Comparison of ENCODE assay signal across 8 cellular contexts in genomic region chr22:23913661-23914353, GRCh38. TPM values are rescaled to one million over a fixed set of nuclear protein-coding genes. Genes with fewer than 3 reads are reported as not detected.
DNase-seq lines count a peak whose midpoint lies in the region; ATAC-seq and TF ChIP-seq lines count a peak whose summit lies in the region.

No MANE protein-coding gene starts in this region.

- TF ChIP-seq POLR2A in prostate gland (IDR thresholded peaks at IDR 0.05) = peak; percentile 87

- no peaks in the 10 kb centered on the region for H3K36me3 Mint-ChIP-seq in T-helper 17 cell (ENCODE audit: low read depth)

- DNase-seq in NCI-H1694 treated with DMSO at 0.1 percent for 48 hours (lab: John Stamatoyannopoulos, UW) (peak; percentile 94), T-helper 17 cell (peak; percentile 97 to 98 (median 98)), anterior cingulate cortex (lab: John Stamatoyannopoulos, UW) (peak; percentile 76 to 100 (median 98)), right atrium auricular region (ENCODE audit: low spot score) (peak; percentile 99), prostate gland (ENCODE audit: low spot score) (peak; percentile 99)

- H3K27ac Mint-ChIP-seq in T-helper 17 cell = peak overlapping the region; percentile 95

- under 1% methylated on average over 44 of the region's 44 CpGs for WGBS in prostate gland
- under 1% methylated on average over 44 of the region's 44 CpGs for WGBS in urinary bladder

- H3K4me1 ChIP-seq in right atrium auricular region (peaks cover 0 to 14% of the 10 kb centered on the region in 2 donors), prostate gland (replicated peaks) (no peaks in the 10 kb centered on the region), urinary bladder (ENCODE audit: insufficient read depth) (no peaks in the 10 kb centered on the region)

- peak; percentile 68 for ATAC-seq in GM18499 (IDR thresholded peaks at IDR 0.05; ENCODE audit: insufficient read depth, unreplicated experiment)
- peak; percentile 93 for ATAC-seq in HG02938 (IDR thresholded peaks at IDR 0.05; ENCODE audit: unreplicated experiment)
- peak; percentile 100 for ATAC-seq in T-helper 17 cell

- peaks cover 11% of the 10 kb centered on the region for H3K4me1 Mint-ChIP-seq in T-helper 17 cell

- H3K27me3 ChIP-seq in right atrium auricular region = no peaks in the 10 kb centered on the region
- H3K27me3 ChIP-seq in prostate gland (replicated peaks; ENCODE audit: insufficient read depth) = no peaks in the 10 kb centered on the region

- H3K27me3 Mint-ChIP-seq in T-helper 17 cell = no peaks in the 10 kb centered on the region

- intact Hi-C loops in prostate gland (cut with DNase I) = no loop called here

- H3K4me3 Mint-ChIP-seq in T-helper 17 cell = peak overlapping the region; percentile 97

- H3K4me3 ChIP-seq in right atrium auricular region (peak overlapping the region; percentile 46 to 60), prostate gland (peak overlapping the region; percentile 43 to 50), urinary bladder (ENCODE audit: low read depth, low read length) (peak overlapping the region; percentile 43)

- H3K27ac ChIP-seq in right atrium auricular region (peak overlapping the region; percentile 78 to 85), prostate gland (peak overlapping the region; percentile 88), urinary bladder (ENCODE audit: low read depth) (peak overlapping the region; percentile 85)

- no peaks in the 10 kb centered on the region for H3K36me3 ChIP-seq in right atrium auricular region
- no peaks in the 10 kb centered on the region for H3K36me3 ChIP-seq in prostate gland
- no peaks in the 10 kb centered on the region for H3K36me3 ChIP-seq in urinary bladder (ENCODE audit: insufficient read depth)

- TF ChIP-seq CTCF in right atrium auricular region (IDR thresholded peaks at IDR 0.05) = no peak
- TF ChIP-seq CTCF in prostate gland (IDR thresholded peaks at IDR 0.05) = no peak

- H3K9me3 ChIP-seq in T-helper 17 cell (ENCODE audit: control insufficient read depth, low read length, poor library complexity, severe bottlenecking) (no peaks in the 10 kb centered on the region), right atrium auricular region (no peaks in the 10 kb centered on the region), prostate gland (no peaks in the 10 kb centered on the region)

RNA-seq across cellular contexts. Expression of gene MIF, which starts 19.6 kb away (rescaled TPM):
- total RNA-seq in T-helper 17 cell (100 to 1,000 TPM; 219 to 223 TPM), right atrium auricular region (100 to 1,000 TPM; 176 to 273 TPM), prostate gland (100 to 1,000 TPM; 501 to 587 TPM), urinary bladder (70.1 TPM)
- polyA plus RNA-seq in urinary bladder = 528 TPM

RNA-seq across cellular contexts. Expression of gene GSTT2B, which starts 47.2 kb away (rescaled TPM):
- total RNA-seq in T-helper 17 cell (not detected), right atrium auricular region (1 to 10 TPM; 3.7 to 9.1 TPM), prostate gland (10 to 100 TPM in 1 of 2 donors, 1 to 10 TPM in 1; 3.9 to 16.2 TPM), urinary bladder (2.1 TPM)
- polyA plus RNA-seq in urinary bladder = 30.4 TPM

RNA-seq across cellular contexts. Expression of gene DDTL, which starts 52.9 kb away (rescaled TPM):
- total RNA-seq in T-helper 17 cell = 1 to 10 TPM; 2.4 to 3.5 TPM
- total RNA-seq in right atrium auricular region = 1 to 10 TPM in 1 of 2 donors, not detected in 1; 1.0 TPM
- total RNA-seq in prostate gland = 1 to 10 TPM in 1 of 2 donors, not detected in 1; 2.2 TPM
- total RNA-seq in urinary bladder = 3.0 TPM
- 6.3 TPM for polyA plus RNA-seq in urinary bladder

RNA-seq across cellular contexts. Expression of gene SLC2A11, which starts 56.1 kb away (rescaled TPM):
- total RNA-seq in T-helper 17 cell = 10 to 100 TPM in 1 of 2 donors, 1 to 10 TPM in 1; 9.8 to 11.9 TPM
- 10 to 100 TPM; 10.6 to 15.5 TPM for total RNA-seq in right atrium auricular region
- 10 to 100 TPM; 15.1 to 27.0 TPM for total RNA-seq in prostate gland
- total RNA-seq in urinary bladder = 13.0 TPM
- 12.0 TPM for polyA plus RNA-seq in urinary bladder

Comparison
In these comparisons a context has a peak if more than half of its experiments do, and no peak if none do; other contexts are left out.
1. Peak in every context shown above with its lines: DNase-seq, ATAC-seq, H3K4me3 ChIP-seq and H3K27ac ChIP-seq.